Comparison of ENCODE assay signal across 7 cellular contexts in the genomic region with DNA sequence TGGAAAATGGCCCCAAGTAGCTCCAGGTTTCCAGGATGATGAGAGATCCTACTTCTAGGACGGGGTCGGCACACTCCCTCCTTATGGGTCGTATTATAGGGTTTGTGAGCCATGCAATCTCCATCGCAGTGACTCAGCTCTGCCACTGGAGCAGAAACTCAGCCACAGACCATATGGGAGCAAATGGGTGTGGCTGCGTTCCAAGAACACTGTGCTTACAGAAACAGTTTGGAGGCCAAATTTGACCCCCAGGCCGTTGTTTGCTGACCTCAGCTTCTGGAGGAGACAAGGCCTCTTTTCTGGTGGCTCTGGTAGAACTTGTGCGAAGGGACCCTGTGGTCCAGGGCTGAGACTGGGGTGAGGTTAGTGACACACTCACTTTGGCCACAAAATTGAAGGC. TPM values are rescaled to one million over a fixed set of nuclear protein-coding genes. Genes with fewer than 3 reads are reported as not detected.
A peak's percentile ranks its signal among the peaks of the same experiment; 100 is the strongest.
DNase-seq lines count a peak whose midpoint lies in the region; FAIRE-seq and TF ChIP-seq lines count a peak whose summit lies in the region.
"Not testable (repeated sequence)": the region's sequence is repeated elsewhere in the genome, so short reads cannot be mapped to it uniquely, and the experiment has no call there.

No MANE protein-coding gene starts in this region.

- not testable (repeated sequence) for H3K27ac ChIP-seq in astrocyte (ENCODE audit: low read depth, low read length)

- not testable (repeated sequence) for H3K27me3 Mint-ChIP-seq in astrocyte (ENCODE audit: low read depth, unreplicated experiment)

- H4K20me1 ChIP-seq in astrocyte (ENCODE audit: insufficient read depth, low read length), result not testable (repeated sequence)

- not testable (repeated sequence) for H3K36me3 Mint-ChIP-seq in astrocyte (ENCODE audit: low read depth, unreplicated experiment)

- not testable (repeated sequence) for H3K4me3 Mint-ChIP-seq in astrocyte (ENCODE audit: unreplicated experiment)

- not testable (repeated sequence) for H3K27ac Mint-ChIP-seq in astrocyte (ENCODE audit: unreplicated experiment)

- H3K79me2 ChIP-seq in astrocyte (ENCODE audit: insufficient read depth, low read length), result not testable (repeated sequence)

- not testable (repeated sequence) for H3K4me3 ChIP-seq in astrocyte (ENCODE audit: insufficient read depth, low read depth, low read length); fibroblast of mammary gland (ENCODE audit: control insufficient read depth, low read depth, low read length)

- H3K36me3 ChIP-seq in astrocyte (ENCODE audit: insufficient read depth, low read length), result not testable (repeated sequence)

- H3K9me3 ChIP-seq in astrocyte (ENCODE audit: insufficient read depth, low read depth, low read length), result not testable (repeated sequence)

- not testable (repeated sequence) for H3K4me1 ChIP-seq in astrocyte (ENCODE audit: insufficient read depth, low read length)

- H3K27me3 ChIP-seq in astrocyte (ENCODE audit: insufficient read depth, low read length), result not testable (repeated sequence)

- intact Hi-C loops in posterior vena cava (cut with DNase I), result not testable (repeated sequence)

- H3K4me1 Mint-ChIP-seq in astrocyte (ENCODE audit: low read depth, unreplicated experiment), result not testable (repeated sequence)

- not testable (repeated sequence) for TF ChIP-seq CTCF in astrocyte (IDR thresholded peaks at IDR 0.05; ENCODE audit: insufficient read depth, low read depth, low read length); fibroblast of mammary gland (conservative IDR thresholded peaks at IDR 0.05; ENCODE audit: control insufficient read depth, insufficient read depth, low read depth, low read length)

- peak; percentile 59 for FAIRE-seq in RCC 7860 (lab: Jason Lieb, UNC)
- FAIRE-seq in astrocyte (lab: Jason Lieb, UNC), result not testable (repeated sequence)

- H2AFZ ChIP-seq in astrocyte (ENCODE audit: low read depth, low read length), result not testable (repeated sequence)

- not testable (repeated sequence) for H3K4me2 ChIP-seq in astrocyte (ENCODE audit: low read length)

- H3K9me3 Mint-ChIP-seq in astrocyte (ENCODE audit: unreplicated experiment), result not testable (repeated sequence)

- DNase-seq in Daoy (ENCODE audit: low read depth) (peak; percentile 83), HUDEP-2 (lab: John Stamatoyannopoulos, UW; ENCODE audit: unreplicated experiment in 76 of 76) (peak in 68 of 76 experiments; percentile 1 to 72 (median 28)), RCC 7860 (ENCODE audit: low spot score) (peak; percentile 44), astrocyte (ENCODE audit: low read depth) (peak; percentile 89), fibroblast of mammary gland (ENCODE audit: low read depth) (peak; percentile 96), islet precursor cell (peak; percentile 75), posterior vena cava (ENCODE audit: low spot score) (peak; percentile 80)

- H3K9ac ChIP-seq in astrocyte (ENCODE audit: low read length), result not testable (repeated sequence)

RNA-seq across cellular contexts. Expression of gene NPIPB11, which starts 56.5 kb away (rescaled TPM):
- total RNA-seq in Daoy (2014; rRNA removed; shearing (Covaris generic)), result 0.06 and 1.2 TPM in 2 replicates
- total RNA-seq in astrocyte (0.79 and 1.3 TPM in 2 replicates), posterior vena cava (1 to 10 TPM in 1 of 2 donors, under 1 TPM in 1; 0.71 to 1.3 TPM)

Comparison
In these comparisons a context has a peak if more than half of its experiments do, and no peak if none do; other contexts are left out.
1. DNase-seq: peak in every context shown above with its lines; median percentile 96 in fibroblast of mammary gland; 89 in astrocyte; 83 in Daoy; 80 in posterior vena cava; 75 in islet precursor cell; 44 in RCC 7860; 28 in HUDEP-2.